8 cellular contexts compared by ENCODE assay signal in genomic region chr5:141507387-141508091, GRCh38. TPM values are rescaled to one million over a fixed set of nuclear protein-coding genes. Genes with fewer than 3 reads are reported as not detected.
DNase-seq lines count a peak whose midpoint lies in the region; ATAC-seq and TF ChIP-seq lines count a peak whose summit lies in the region.

No MANE protein-coding gene starts in this region.

- intact Hi-C loops in left ventricle myocardium superior (cut with micrococcal nuclease): no loop called here

- no peaks in the 10 kb centered on the region for H3K9me3 ChIP-seq in tibial nerve

- H3K27me3 ChIP-seq in tibial nerve: no peaks in the 10 kb centered on the region

- TF ChIP-seq CTCF in GM12865 (IDR thresholded peaks at IDR 0.05; ENCODE audit: insufficient read depth, low read depth, low read length, missing control alignments): no peak
- TF ChIP-seq CTCF in RWPE1 (conservative IDR thresholded peaks at IDR 0.05; ENCODE audit: low read depth): no peak
- no peak for TF ChIP-seq CTCF in tibial nerve (IDR thresholded peaks at IDR 0.05)

- POLR2A ChIA-PET in RWPE1 (lab: Yijun Ruan, JAX; ENCODE audit: low non-redundant PET): no interaction called here

- peaks cover 0 to 50% (median 32%) of the 10 kb centered on the region in 4 donors for H3K4me1 ChIP-seq in tibial nerve

- TF ChIP-seq EP300 in tibial nerve (IDR thresholded peaks at IDR 0.05): peak in 1 of 2 donors; percentile 46

- peak; percentile 72 for DNase-seq in GM12865 (ENCODE audit: low read depth)
- DNase-seq in RWPE1 (ENCODE audit: low spot score): no peak
- DNase-seq in left ventricle myocardium superior: peak; percentile 72
- peak; percentile 60 to 62 for DNase-seq in tibial nerve (ENCODE audit: low spot score in 2 of 2)
- DNase-seq in activated CD4-positive, CD25-positive, alpha-beta regulatory T cell (lab: John Stamatoyannopoulos, UW): no peak
- DNase-seq in OCI-M2 (lab: John Stamatoyannopoulos, UW; ENCODE audit: unreplicated experiment): no peak
- no peak for DNase-seq in NCI-H128 (lab: John Stamatoyannopoulos, UW; ENCODE audit: unreplicated experiment)

- WGBS in tibial nerve, 2 donors: 41 to 45% methylated on average over 11 of the region's 11 CpGs

- H3K27ac ChIP-seq in RWPE1 (peak overlapping the region; percentile 97), tibial nerve (peak overlapping the region; percentile 50 to 95 (median 78))

- no peak for TF ChIP-seq POLR2A in tibial nerve (IDR thresholded peaks at IDR 0.05)

- H3K4me3 ChIP-seq in GM12865 (ENCODE audit: low read depth, low read length) (peak overlapping the region; percentile 69), tibial nerve (peak overlapping the region in 1 of 4 donors; percentile 46)

- CTCF ChIA-PET in RWPE1 (lab: Yijun Ruan, JAX): interaction anchor here (0.7 to 3.3 kb wide), 4 partner anchors 15 to 56 kb away, joined by 3 to 22 read pairs (median 4); no protein-coding TSS in a partner anchor

- ATAC-seq in HG02623 (IDR thresholded peaks at IDR 0.05; ENCODE audit: unreplicated experiment) (peak; percentile 35), left ventricle myocardium superior (peak; percentile 67)

- H3K36me3 ChIP-seq in tibial nerve: peaks cover 0 to 49% (median 0%) of the 10 kb centered on the region in 3 donors

RNA-seq across cellular contexts. Expression of gene PCDHGC5, which starts 18.7 kb away (rescaled TPM):
- total RNA-seq in left ventricle myocardium superior: 3.2 TPM
- 1 to 10 TPM; 3.1 to 5.9 (median 3.8) TPM for total RNA-seq in tibial nerve

RNA-seq across cellular contexts. Expression of gene PCDHGC4, which starts 22.7 kb away (rescaled TPM):
- total RNA-seq in left ventricle myocardium superior (2.5 TPM), tibial nerve (10 to 100 TPM in 1 of 4 donors, 1 to 10 TPM in 3; 3.3 to 11.7 (median 5.1) TPM)

RNA-seq across cellular contexts. Expression of gene PCDHGC3, which starts 31.8 kb away (rescaled TPM):
- total RNA-seq in left ventricle myocardium superior: 13.4 TPM
- 10 to 100 TPM; 40.4 to 77.7 (median 56.3) TPM for total RNA-seq in tibial nerve

Comparison
In these comparisons a context has a peak if more than half of its experiments do, and no peak if none do; other contexts are left out.
1. DNase-seq: peak in GM12865 (single experiment), left ventricle myocardium superior (single experiment) and tibial nerve (2 of 2); none in RWPE1 (single experiment), activated CD4-positive, CD25-positive, alpha-beta regulatory T cell (0 of 4), OCI-M2 (single experiment) and NCI-H128 (single experiment).